In the genomic region with DNA sequence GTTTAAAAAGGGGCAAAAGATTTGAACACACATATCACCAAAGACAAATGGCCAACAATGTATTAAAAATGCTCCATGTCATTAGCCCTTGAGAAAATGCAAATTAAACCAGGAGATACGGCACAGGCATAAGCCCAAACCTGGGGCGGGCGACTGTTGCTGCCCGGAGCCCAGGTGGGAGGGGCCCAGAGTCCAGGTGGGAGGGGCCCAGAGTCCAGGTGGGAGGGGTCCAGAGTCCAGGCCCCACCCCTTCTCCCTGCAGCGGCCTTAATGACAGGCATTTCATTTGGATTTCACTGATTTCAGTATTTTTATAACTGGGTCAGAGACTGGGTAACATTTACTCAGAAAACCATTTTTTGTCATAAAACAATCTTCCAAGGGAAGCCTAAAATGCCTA, we compare ENCODE assay signal across 15 cellular contexts.
DNase-seq lines count a peak whose midpoint lies in the region; ATAC-seq, FAIRE-seq and TF ChIP-seq lines count a peak whose summit lies in the region.
"Had no signal": no experiment of that assay in that cellular context is flagged by ENCODE, and none has a peak within 500 bp of the region (broad histone marks: within the 10 kb centered on the region; RNA-seq: fewer than 3 reads in every experiment).

No MANE protein-coding gene starts in this region.

- H3K56ac ChIP-seq in IMR-90 (ENCODE audit: extremely low read depth, insufficient read depth, low read length) = no peak overlapping the region

- H3K79me2 ChIP-seq in K562 (ENCODE audit: control insufficient read depth, insufficient read depth, low read length) (peaks cover 6% of the 10 kb centered on the region; the same call in 2 of the 3 replicates), trophoblast cell (ENCODE audit: control insufficient read depth, insufficient read depth, low read length, poor library complexity) (no peaks in the 10 kb centered on the region)

- H3K4me1 ChIP-seq in A673 (ENCODE audit: insufficient read depth, low read length, poor library complexity, severe bottlenecking) = no peaks in the 10 kb centered on the region
- peaks cover 6% of the 10 kb centered on the region for H3K4me1 ChIP-seq in IMR-90 (ENCODE audit: control insufficient read depth, insufficient read depth, low read length)
- peaks cover 4 to 53% of the 10 kb centered on the region in 2 experiments; a peak in 4 of 5 replicates for H3K4me1 ChIP-seq in K562 (replicated peaks in 1 of 2; ENCODE audit: control insufficient read depth in 2 of 2, insufficient read depth in 2 of 2, low read length in 2 of 2)
- H3K4me1 ChIP-seq in trophoblast cell (ENCODE audit: control insufficient read depth in 1 of 2, insufficient read depth in 2 of 2, low read length in 2 of 2) = peaks cover 3 to 5% of the 10 kb centered on the region in 2 experiments

- in situ Hi-C loops in IMR-90 (cut with MboI; ENCODE audit: low sequenced_read_pairs) (no loop called here), K562 (cut with MboI) (no loop called here)

- H3K14ac ChIP-seq in IMR-90 (replicated peaks; ENCODE audit: low read depth, low read length) (no peak overlapping the region), trophoblast cell (ENCODE audit: low read length) (no peak overlapping the region)

- H3K36me3 ChIP-seq in A673 (ENCODE audit: insufficient read depth, low read length, poor library complexity, severe bottlenecking) = peaks cover 3% of the 10 kb centered on the region
- H3K36me3 ChIP-seq in IMR-90 (ENCODE audit: control insufficient read depth, insufficient read depth, low read length) = peaks cover 44% of the 10 kb centered on the region
- peaks cover 12% of the 10 kb centered on the region; the same call in 1 of the 3 replicates for H3K36me3 ChIP-seq in K562 (ENCODE audit: control insufficient read depth, insufficient read depth, low read length)
- peaks cover 22 to 31% of the 10 kb centered on the region in 2 experiments for H3K36me3 ChIP-seq in trophoblast cell (ENCODE audit: control insufficient read depth in 1 of 2, insufficient read depth in 2 of 2, low read length in 2 of 2)

- no peak overlapping the region for H2AK9ac ChIP-seq in IMR-90 (replicated peaks; ENCODE audit: low read depth, low read length, poor library complexity)

- H2BK20ac ChIP-seq in IMR-90 (ENCODE audit: low read depth, low read length) = no peak overlapping the region

- H3K9ac ChIP-seq in IMR-90 (ENCODE audit: low read depth, low read length) (no peak overlapping the region), K562 (ENCODE audit: insufficient read depth in 1 of 2, low read depth in 2 of 2, low read length in 2 of 2) (no peak overlapping the region), trophoblast cell (ENCODE audit: low read length) (no peak overlapping the region)

- no peak overlapping the region for H4K91ac ChIP-seq in IMR-90 (ENCODE audit: insufficient read depth, low read depth, low read length)
- no peak overlapping the region for H4K91ac ChIP-seq in trophoblast cell (ENCODE audit: low read depth, low read length)

- TF ChIP-seq RAD21 in IMR-90 (IDR thresholded peaks at IDR 0.05; ENCODE audit: low read length) (no peak), K562 (CRISPR knock-in tag; conservative IDR thresholded peaks at IDR 0.05 in 1 of 2, IDR thresholded peaks at IDR 0.05 in 1 of 2) (no peak)

- ATAC-seq in IMR-90 (ENCODE audit: low read depth) = 0 out of 2 replicates have a peak, but pooled peaks have one; percentile 47
- peak; percentile 100 for ATAC-seq in K562
- ATAC-seq: upper lobe of right lung had no signal

- BruUV-seq in A673 (replicated peaks; lab: Mats Ljungman, UMichigan) (no TSS peak), IMR-90 (replicated peaks; lab: Mats Ljungman, UMichigan) (no TSS peak), K562 (replicated peaks; lab: Mats Ljungman, UMichigan) (no TSS peak)

- TF ChIP-seq POLR2A in IMR-90 (IDR thresholded peaks at IDR 0.05; ENCODE audit: low read depth, low read length) (no peak), K562 (conservative IDR thresholded peaks at IDR 0.05) (no peak)

- no peak overlapping the region for H2BK120ac ChIP-seq in IMR-90 (ENCODE audit: low read depth, low read length)
- no peak overlapping the region for H2BK120ac ChIP-seq in trophoblast cell (ENCODE audit: insufficient read depth, low read length, poor library complexity)

- no peak overlapping the region for H4K5ac ChIP-seq in IMR-90 (ENCODE audit: low read depth, low read length)

- H2AK5ac ChIP-seq in IMR-90 (ENCODE audit: low read depth, low read length) = no peak overlapping the region
- H2AK5ac ChIP-seq in trophoblast cell (ENCODE audit: low read length) = no peak overlapping the region

- H4K20me1 ChIP-seq in IMR-90 (ENCODE audit: insufficient read depth, low read length) = peaks cover 71% of the 10 kb centered on the region
- H4K20me1 ChIP-seq in K562 (replicated peaks; ENCODE audit: control insufficient read depth, insufficient read depth, low read length) = no peaks in the 10 kb centered on the region

- H3K23ac ChIP-seq in IMR-90 (ENCODE audit: low read depth, low read length) = no peak overlapping the region
- H3K23ac ChIP-seq in trophoblast cell (ENCODE audit: low read length) = no peak overlapping the region

- H4K8ac ChIP-seq in IMR-90 (ENCODE audit: low read depth in 2 of 2, low read length in 2 of 2) (no peak overlapping the region), trophoblast cell (ENCODE audit: low read depth, low read length) (no peak overlapping the region)

- no peak overlapping the region for H2BK5ac ChIP-seq in IMR-90 (ENCODE audit: low read depth, low read length, poor library complexity, severe bottlenecking)
- no peak overlapping the region for H2BK5ac ChIP-seq in trophoblast cell (ENCODE audit: low read depth, low read length, poor library complexity)

- WGBS in IMR-90 (ENCODE audit: extremely low coverage in 2 of 2, insufficient read length in 1 of 2), 2 experiments = no CpG with 5 or more reads among the region's 5 CpGs
- WGBS in K562 (ENCODE audit: insufficient coverage, low coverage, missing lambda C conversion rate) = 8% methylated on average over 5 of the region's 5 CpGs
- no CpG with 5 or more reads among the region's 5 CpGs for WGBS in trophoblast cell (ENCODE audit: extremely low coverage, insufficient coverage, insufficient read length)

- H3K9me1 ChIP-seq in IMR-90 (ENCODE audit: insufficient read depth, low read length) = peaks cover 21% of the 10 kb centered on the region
- H3K9me1 ChIP-seq in K562 (ENCODE audit: control insufficient read depth, insufficient read depth, low read length) = no peaks in the 10 kb centered on the region

- POLR2A ChIA-PET in A673 (lab: Charles Lee; ENCODE audit: low non-redundant PET) (no interaction called here), IMR-90 (lab: Charles Lee; ENCODE audit: unreplicated experiment) (no interaction called here), K562 (lab: Yijun Ruan, JAX) (no interaction called here)

- H3K79me1 ChIP-seq in IMR-90 (ENCODE audit: low read depth in 1 of 2, low read length in 2 of 2) (peaks cover 26 to 90% of the 10 kb centered on the region in 2 experiments), trophoblast cell (ENCODE audit: low read length) (no peaks in the 10 kb centered on the region)

- dilution Hi-C loops in IMR-90 (cut with HindIII; ENCODE audit: low sequenced_read_pairs, unreplicated experiment) = no loop called here

- H3K4me3 ChIP-seq in A673 (ENCODE audit: low read depth, low read length, poor library complexity, severe bottlenecking) = no peak overlapping the region
- H3K4me3 ChIP-seq in IMR-90 (ENCODE audit: insufficient read depth, low read depth, low read length) = no peak overlapping the region
- H3K4me3 ChIP-seq in K562 = no peak overlapping the region
- no peak overlapping the region for H3K4me3 ChIP-seq in trophoblast cell (ENCODE audit: low read depth, low read length)
- H3K4me3 ChIP-seq: upper lobe of right lung had no signal

- no peak overlapping the region for H2AFZ ChIP-seq in IMR-90 (replicated peaks; ENCODE audit: low read length, poor library complexity)
- H2AFZ ChIP-seq in K562 (ENCODE audit: low read depth, low read length) = no peak overlapping the region
- H2AFZ ChIP-seq in trophoblast cell (ENCODE audit: insufficient read depth, low read length, poor library complexity) = no peak overlapping the region

- no peak overlapping the region for H3K4me2 ChIP-seq in IMR-90 (ENCODE audit: low read depth, low read length)
- no peak overlapping the region for H3K4me2 ChIP-seq in K562 (ENCODE audit: insufficient read depth, low read length)
- H3K4me2 ChIP-seq in trophoblast cell (ENCODE audit: low read length) = no peak overlapping the region

- peak; percentile 1 for DNase-seq in DMS53 (lab: John Stamatoyannopoulos, UW)
- no peak for DNase-seq in DMS53 treated with DMSO at 0.1 percent for 48 hours (lab: John Stamatoyannopoulos, UW; ENCODE audit: unreplicated experiment)
- peak; percentile 30 for DNase-seq in A673 (ENCODE audit: low spot score)
- DNase-seq in IMR-90 = no peak
- peak; percentile 62 to 89 (median 86) for DNase-seq in K562 (ENCODE audit: extremely low read depth in 1 of 4, low spot score in 3 of 4)
- no peak for DNase-seq in trophoblast cell
- DNase-seq in GOT3 (lab: John Stamatoyannopoulos, UW) = no peak
- no peak for DNase-seq in caudate nucleus (lab: John Stamatoyannopoulos, UW)
- DNase-seq: CD8-positive, alpha-beta memory T cell; mesenchymal stem cell; NCI-H1092 treated with DMSO at 0.1 percent for 48 hours; NCI-H526 treated with DMSO at 0.1 percent for 48 hours; OCI-M1; upper lobe of right lung had no signal

- no peak for TF ChIP-seq EP300 in K562 (IDR thresholded peaks at IDR 0.05; ENCODE audit: low read length)

- no peak overlapping the region for H3K4ac ChIP-seq in IMR-90 (ENCODE audit: low read depth, low read length)
- no peak overlapping the region for H3K4ac ChIP-seq in trophoblast cell (ENCODE audit: low read depth, low read length)

- intact Hi-C loops in A673 (cut with micrococcal nuclease; ENCODE audit: unreplicated experiment) (no loop called here), IMR-90 (cut with micrococcal nuclease) (no loop called here), K562 (cut with micrococcal nuclease) (no loop called here)

- no peak overlapping the region for H2BK12ac ChIP-seq in trophoblast cell (ENCODE audit: low read length)

- H4K12ac ChIP-seq in trophoblast cell (ENCODE audit: low read depth, low read length) = no peak overlapping the region

- H3K27ac ChIP-seq in A673 (ENCODE audit: low read depth, low read length, poor library complexity, severe bottlenecking) = no peak overlapping the region
- no peak overlapping the region for H3K27ac ChIP-seq in IMR-90 (ENCODE audit: insufficient read depth, low read length)
- no peak overlapping the region for H3K27ac ChIP-seq in K562 (ENCODE audit: extremely low read depth, low read depth, low read length)
- H3K27ac ChIP-seq in trophoblast cell (ENCODE audit: low read depth, low read length) = no peak overlapping the region
- no peak overlapping the region for H3K27ac ChIP-seq in caudate nucleus (ENCODE audit: low read depth, low read length)
- H3K27ac ChIP-seq: upper lobe of right lung had no signal

- no peaks in the 10 kb centered on the region for H3K9me3 ChIP-seq in A673 (ENCODE audit: low read depth, low read length, poor library complexity, severe bottlenecking)
- no peaks in the 10 kb centered on the region for H3K9me3 ChIP-seq in IMR-90 (ENCODE audit: control insufficient read depth, insufficient read depth, low read length)
- no peaks in the 10 kb centered on the region for H3K9me3 ChIP-seq in K562 (replicated peaks; ENCODE audit: control insufficient read depth, insufficient read depth, low read depth, low read length)
- peaks cover 3% of the 10 kb centered on the region for H3K9me3 ChIP-seq in trophoblast cell (ENCODE audit: insufficient read depth, low read depth, low read length)
- H3K9me3 ChIP-seq: upper lobe of right lung had no signal

- H3K18ac ChIP-seq in IMR-90 (ENCODE audit: low read depth, low read length) = no peak overlapping the region
- H3K18ac ChIP-seq in trophoblast cell (ENCODE audit: low read length) = no peak overlapping the region

- no peak overlapping the region for H2BK15ac ChIP-seq in IMR-90 (ENCODE audit: low read depth, low read length)

- TF ChIP-seq CTCF in A673 (conservative IDR thresholded peaks at IDR 0.05; ENCODE audit: low read depth, low read length) = no peak
- TF ChIP-seq CTCF in IMR-90 (conservative IDR thresholded peaks at IDR 0.05; ENCODE audit: low read depth, low read length) = no peak
- TF ChIP-seq CTCF in K562 (IDR thresholded peaks at IDR 0.05 in 2 of 3, conservative IDR thresholded peaks at IDR 0.05 in 1 of 3; ENCODE audit: insufficient read depth in 2 of 3, low read depth in 1 of 3, low read length in 3 of 3) = no peak

- no peaks in the 10 kb centered on the region for H3K27me3 ChIP-seq in A673 (replicated peaks; ENCODE audit: insufficient read depth, low read depth, low read length, poor library complexity)
- H3K27me3 ChIP-seq in IMR-90 (ENCODE audit: control insufficient read depth, insufficient read depth, low read length) = no peaks in the 10 kb centered on the region
- no peaks in the 10 kb centered on the region for H3K27me3 ChIP-seq in K562 (ENCODE audit: control insufficient read depth in 2 of 2, insufficient read depth in 2 of 2, low read length in 2 of 2)
- no peaks in the 10 kb centered on the region for H3K27me3 ChIP-seq in trophoblast cell (ENCODE audit: insufficient read depth, low read length)
- H3K27me3 ChIP-seq: upper lobe of right lung had no signal

- CTCF ChIA-PET in A673 (lab: Charles Lee) (no interaction called here), IMR-90 (lab: Yijun Ruan, JAX) (no interaction called here), K562 (lab: Yijun Ruan, JAX; ENCODE audit: low intra/inter-chr PET ratio) (no interaction called here)

- peak; percentile 56 for FAIRE-seq in K562 (lab: Jason Lieb, UNC)
- FAIRE-seq: H1 had no signal

Comparison
In these comparisons a context has a peak if more than half of its experiments do, and no peak if none do; other contexts are left out.
1. DNase-seq: peak in DMS53 (single experiment), A673 (single experiment) and K562 (4 of 4); none in DMS53 treated with DMSO at 0.1 percent for 48 hours (single experiment), IMR-90 (single experiment), trophoblast cell (0 of 2), GOT3 (single experiment) and caudate nucleus (0 of 61).